Comparison of ENCODE assay signal across 1 cellular context in genomic region chr7:153103219-153103618, GRCh38.
TF ChIP-seq lines count a peak whose summit lies in the region.

No MANE protein-coding gene starts in this region.

TF ChIP-seq in WTC11, 78 proteins besides CTCF, POLR2A, EP300 and RAD21 (continued from another document):
- no peak for TF ChIP-seq AR (CRISPR knock-in tag; IDR thresholded peaks at IDR 0.05)
